Comparison of ENCODE assay signal across 8 cellular contexts in the genomic region with DNA sequence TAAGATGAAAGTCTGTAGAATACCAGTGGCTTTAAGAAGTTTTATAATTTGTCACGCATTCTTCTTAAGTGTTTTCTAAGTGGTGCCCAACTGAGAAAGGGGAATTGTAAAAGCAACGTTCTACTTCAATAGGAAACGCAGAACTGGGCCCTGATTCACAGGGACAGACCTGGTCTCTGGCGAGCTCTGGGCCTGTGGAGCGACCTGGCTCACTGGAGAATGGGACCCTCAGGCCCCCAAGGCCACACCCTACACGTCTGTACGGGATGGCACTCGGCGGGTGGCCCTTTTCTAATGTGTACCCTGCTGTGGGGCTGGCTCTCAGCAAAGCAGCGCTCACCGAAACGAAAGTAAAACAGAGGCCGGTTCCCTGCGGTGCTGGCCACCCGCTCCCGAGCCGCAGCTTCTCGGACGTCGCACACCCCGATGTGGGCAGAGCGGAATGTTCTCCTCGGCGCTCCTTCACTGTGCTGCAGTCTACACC.
DNase-seq lines count a peak whose midpoint lies in the region; ATAC-seq and TF ChIP-seq lines count a peak whose summit lies in the region.

No MANE protein-coding gene starts in this region.

- peak overlapping the region; percentile 92 for H3K27ac Mint-ChIP-seq in activated naive CD8-positive, alpha-beta T cell treated with anti-CD3 and anti-CD28 coated beads, Interleukin-2, amount 10 ng/mL, durations not matched to agents 7 days and 5 days

- no peaks in the 10 kb centered on the region for H3K27me3 Mint-ChIP-seq in activated naive CD8-positive, alpha-beta T cell treated with anti-CD3 and anti-CD28 coated beads, Interleukin-2, amount 10 ng/mL, durations not matched to agents 7 days and 5 days

- H3K4me3 ChIP-seq in MG63, result peak overlapping the region; percentile 51

- H3K9me3 ChIP-seq in MG63, result no peaks in the 10 kb centered on the region

- POLR2A ChIA-PET in activated naive CD8-positive, alpha-beta T cell treated with anti-CD3 and anti-CD28 coated beads, Interleukin-2, amount 10 ng/mL, durations not matched to agents 7 days and 5 days (lab: Charles Lee), result interaction anchor here (1.1 kb wide), 1 partner anchor 85 kb away, joined by 3 read pairs; no protein-coding TSS in a partner anchor

- no peaks in the 10 kb centered on the region for H3K9me3 Mint-ChIP-seq in activated naive CD8-positive, alpha-beta T cell treated with anti-CD3 and anti-CD28 coated beads, Interleukin-2, amount 10 ng/mL, durations not matched to agents 7 days and 5 days

- peak overlapping the region; percentile 85 for H3K4me3 Mint-ChIP-seq in activated naive CD8-positive, alpha-beta T cell treated with anti-CD3 and anti-CD28 coated beads, Interleukin-2, amount 10 ng/mL, durations not matched to agents 7 days and 5 days

- H3K36me3 ChIP-seq in MG63, result peaks cover 14% of the 10 kb centered on the region

- no peaks in the 10 kb centered on the region for H3K36me3 Mint-ChIP-seq in activated naive CD8-positive, alpha-beta T cell treated with anti-CD3 and anti-CD28 coated beads, Interleukin-2, amount 10 ng/mL, durations not matched to agents 7 days and 5 days

- peak; percentile 65 for ATAC-seq in activated naive CD8-positive, alpha-beta T cell treated with anti-CD3 and anti-CD28 coated beads, Interleukin-2, amount 10 ng/mL, durations not matched to agents 7 days and 5 days (ENCODE audit: low read depth)

- peaks cover 6% of the 10 kb centered on the region for H3K4me1 Mint-ChIP-seq in activated naive CD8-positive, alpha-beta T cell treated with anti-CD3 and anti-CD28 coated beads, Interleukin-2, amount 10 ng/mL, durations not matched to agents 7 days and 5 days

- DNase-seq in NCI-H748 (lab: John Stamatoyannopoulos, UW; ENCODE audit: unreplicated experiment) (peak; percentile 50), NCI-H748 treated with DMSO at 0.1 percent for 48 hours (lab: John Stamatoyannopoulos, UW) (no peak), MG63 (peak; percentile 62), hepatic stellate cell (ENCODE audit: low spot score) (peak; percentile 75), NCI-H2196 treated with DMSO at 0.1 percent for 48 hours (lab: John Stamatoyannopoulos, UW; ENCODE audit: unreplicated experiment) (no peak), GM13977 (ENCODE audit: low spot score) (no peak)
- no peak for DNase-seq in activated naive CD8-positive, alpha-beta T cell treated with anti-CD3 and anti-CD28 coated beads, Interleukin-2, amount 10 ng/mL, durations not matched to agents 7 days and 5 days
- DNase-seq in stimulated activated CD8-positive, alpha-beta memory T cell treated with anti-CD3 and anti-CD28 coated beads, Interleukin-4, amount 100 ng/mL, for 48 hours, result peak; percentile 23

- no peaks in the 10 kb centered on the region for H3K27me3 ChIP-seq in MG63

- in situ Hi-C loops in GM13977 (cut with MboI; ENCODE audit: low pct_unique_long_range_greater_than_20kb, low sequenced_read_pairs, unreplicated experiment), result no loop called here

- TF ChIP-seq CTCF in GM13977 (IDR thresholded peaks at IDR 0.05; ENCODE audit: extremely low read depth, insufficient read depth, missing control alignments), result no peak

Comparison
In these comparisons a context has a peak if more than half of its experiments do, and no peak if none do; other contexts are left out.
1. DNase-seq: peak in NCI-H748 (single experiment), MG63 (single experiment), hepatic stellate cell (single experiment) and stimulated activated CD8-positive, alpha-beta memory T cell treated with anti-CD3 and anti-CD28 coated beads, Interleukin-4, amount 100 ng/mL, for 48 hours (single experiment); none in NCI-H748 treated with DMSO at 0.1 percent for 48 hours (single experiment), activated naive CD8-positive, alpha-beta T cell treated with anti-CD3 and anti-CD28 coated beads, Interleukin-2, amount 10 ng/mL, durations not matched to agents 7 days and 5 days (single experiment), NCI-H2196 treated with DMSO at 0.1 percent for 48 hours (single experiment) and GM13977 (single experiment).